In genomic region chr1:150293433-150294253, GRCh38 we compare ENCODE assay signal across 1 cellular context.
TF ChIP-seq lines count a peak whose summit lies in the region.

MRPS21 (plus strand) TSS chr1:150293861; CDS start chr1:150294367, 506 bp downstream.

TF ChIP-seq in GM12878, 131 proteins besides CTCF, POLR2A, EP300 and RAD21 (continued from another document and continues in another):
- TF ChIP-seq HSF1 (IDR thresholded peaks at IDR 0.05; ENCODE audit: low read depth, low read length) (no peak), ETV6 (conservative IDR thresholded peaks at IDR 0.05 in 1 of 2, IDR thresholded peaks at IDR 0.05 in 1 of 2; ENCODE audit: borderline replicate concordance in 1 of 2, low read depth in 1 of 2) (no peak; a peak in 1 of 4 replicates), POU2F2 (IDR thresholded peaks at IDR 0.05; ENCODE audit: borderline replicate concordance, low read depth, low read length) (peak; percentile 78; the same call in 1 of the 3 replicates), FOS (IDR thresholded peaks at IDR 0.05; ENCODE audit: borderline replicate concordance, extremely low read depth, insufficient read length) (no peak), NR2F1 (conservative IDR thresholded peaks at IDR 0.05) (0 out of 2 replicates have a peak, but pooled peaks have one; percentile 13), BCL11A (IDR thresholded peaks at IDR 0.05; ENCODE audit: low read depth, low read length) (no peak), CREB1 (IDR thresholded peaks at IDR 0.05; ENCODE audit: low read depth) (peak; percentile 97), STAT1 (conservative IDR thresholded peaks at IDR 0.05) (no peak), E2F8 (IDR thresholded peaks at IDR 0.05; ENCODE audit: low read depth, partially characterized antibody) (peak; percentile 66), PRDM15 (CRISPR knock-in tag; IDR thresholded peaks at IDR 0.05) (no peak), ZBTB33 (IDR thresholded peaks at IDR 0.05) (no peak), TCF7 (IDR thresholded peaks at IDR 0.05; ENCODE audit: borderline replicate concordance) (no peak), MAX (IDR thresholded peaks at IDR 0.05; ENCODE audit: low read depth, low read length) (peak; percentile 75; the same call in 1 of the 2 replicates), YBX1 (IDR thresholded peaks at IDR 0.05) (no peak), CEBPB (IDR thresholded peaks at IDR 0.05; ENCODE audit: borderline replicate concordance in 1 of 2, low read depth in 2 of 2, low read length in 2 of 2) (no peak), ZNF207 (IDR thresholded peaks at IDR 0.05; ENCODE audit: borderline replicate concordance) (peak; percentile 31; the same call in 1 of the 2 replicates), BACH1 (IDR thresholded peaks at IDR 0.05; ENCODE audit: borderline replicate concordance) (no peak), ESRRA (IDR thresholded peaks at IDR 0.05; ENCODE audit: low read length) (peak; percentile 89), IRF5 (IDR thresholded peaks at IDR 0.05; ENCODE audit: borderline replicate concordance) (no peak), KAT2A (conservative IDR thresholded peaks at IDR 0.05; ENCODE audit: control insufficient read depth, low read depth, low read length) (no peak), RBBP5 (conservative IDR thresholded peaks at IDR 0.05) (no peak), ASH2L (IDR thresholded peaks at IDR 0.05; ENCODE audit: borderline replicate concordance, low read depth) (no peak), NFIC (IDR thresholded peaks at IDR 0.05; ENCODE audit: low read depth, low read length) (no peak), HDAC2 (IDR thresholded peaks at IDR 0.05) (no peak), KLF5 (IDR thresholded peaks at IDR 0.05; ENCODE audit: partially characterized antibody) (no peak), RELA (IDR thresholded peaks at IDR 0.05; ENCODE audit: borderline replicate concordance, partially characterized antibody) (no peak), NFXL1 (IDR thresholded peaks at IDR 0.05; ENCODE audit: borderline replicate concordance) (no peak; the same call in 1 of the 2 replicates), PML (IDR thresholded peaks at IDR 0.05; ENCODE audit: low read length) (peak; percentile 97), PKNOX1 (IDR thresholded peaks at IDR 0.05) (peak; percentile 33; the same call in 1 of the 2 replicates), MLLT1 (IDR thresholded peaks at IDR 0.05) (no peak), ZBTB4 (CRISPR knock-in tag; IDR thresholded peaks at IDR 0.05) (no peak), ZNF384 (IDR thresholded peaks at IDR 0.05; ENCODE audit: borderline replicate concordance, low read depth, low read length) (no peak), ATF2 (IDR thresholded peaks at IDR 0.05; ENCODE audit: low read length) (no peak)
